In genomic region chr17:41786227-41787020, GRCh38 we compare ENCODE assay signal across 1 cellular context.
A peak's percentile ranks its signal among the peaks of the same experiment; 100 is the strongest.
TF ChIP-seq lines count a peak whose summit lies in the region.

JUP (minus strand) TSS chr17:41786711; CDS start chr17:41771854, 14,857 bp downstream.

TF ChIP-seq in K562, 482 proteins besides CTCF, POLR2A, EP300 and RAD21 (continued from another document):
- TF ChIP-seq ATF3 (IDR thresholded peaks at IDR 0.05) (no peak), ATF3 (CRISPR knock-in tag; conservative IDR thresholded peaks at IDR 0.05) (no peak), ZSCAN29 (IDR thresholded peaks at IDR 0.05) (no peak), NCOA2 (IDR thresholded peaks at IDR 0.05; ENCODE audit: partially characterized antibody in 2 of 2) (no peak), FOXK1 (CRISPR knock-in tag; IDR thresholded peaks at IDR 0.05; ENCODE audit: borderline replicate concordance) (no peak), CGGBP1 (CRISPR knock-in tag; IDR thresholded peaks at IDR 0.05) (no peak), THRB (CRISPR knock-in tag; conservative IDR thresholded peaks at IDR 0.05) (no peak), ZNF740 (CRISPR knock-in tag; IDR thresholded peaks at IDR 0.05) (peak; percentile 35; the same call in 1 of the 2 replicates), ZNF740 (tag; IDR thresholded peaks at IDR 0.05) (no peak), MAFF (IDR thresholded peaks at IDR 0.05; ENCODE audit: low read length) (no peak), ZMIZ1 (IDR thresholded peaks at IDR 0.05; ENCODE audit: low read depth in 2 of 2, low read length in 2 of 2) (no peak), ESRRB (CRISPR knock-in tag; IDR thresholded peaks at IDR 0.05; ENCODE audit: borderline replicate concordance) (no peak), BRCA1 (IDR thresholded peaks at IDR 0.05) (no peak), BRCA1 (CRISPR knock-in tag; IDR thresholded peaks at IDR 0.05) (no peak), ARID1B (IDR thresholded peaks at IDR 0.05) (no peak), ZNF639 (CRISPR knock-in tag; conservative IDR thresholded peaks at IDR 0.05 in 1 of 2, IDR thresholded peaks at IDR 0.05 in 1 of 2) (peak in 1 of 2 experiments; percentile 66; a peak in 1 of 4 replicates), MEIS2 (IDR thresholded peaks at IDR 0.05; ENCODE audit: partially characterized antibody) (peak; percentile 52), ETS1 (conservative IDR thresholded peaks at IDR 0.05; ENCODE audit: control insufficient read depth, low read depth, low read length) (peak; percentile 55), PHTF2 (CRISPR knock-in tag; IDR thresholded peaks at IDR 0.05) (no peak), CREB1 (IDR thresholded peaks at IDR 0.05) (0 out of 2 replicates have a peak, but pooled peaks have one; percentile 43), CREB1 (CRISPR knock-in tag; IDR thresholded peaks at IDR 0.05) (peak; percentile 50; the same call in 1 of the 2 replicates), KLF13 (tag; IDR thresholded peaks at IDR 0.05; ENCODE audit: borderline replicate concordance, low read depth) (no peak)
